Comparison of ENCODE assay signal across 2 cellular contexts in genomic region chr16:21664801-21665492, GRCh38.
TF ChIP-seq lines count a peak whose summit lies in the region.

No MANE protein-coding gene starts in this region.

TF ChIP-seq in HepG2, 621 proteins besides CTCF, POLR2A, EP300 and RAD21:
- TF ChIP-seq ZMYM3 (CRISPR knock-in tag; IDR thresholded peaks at IDR 0.05) (0 out of 2 replicates have a peak, but pooled peaks have one; percentile 39), ZNF512B (CRISPR knock-in tag; IDR thresholded peaks at IDR 0.05; ENCODE audit: borderline replicate concordance) (no peak), HMGA1 (CRISPR knock-in tag; conservative IDR thresholded peaks at IDR 0.05) (no peak), ZBTB1 (CRISPR knock-in tag; IDR thresholded peaks at IDR 0.05; ENCODE audit: borderline replicate concordance) (no peak), ZNF7 (CRISPR knock-in tag; IDR thresholded peaks at IDR 0.05) (no peak), ZNF674 (CRISPR knock-in tag; IDR thresholded peaks at IDR 0.05; ENCODE audit: low read depth) (no peak), PATZ1 (CRISPR knock-in tag; IDR thresholded peaks at IDR 0.05) (0 out of 2 replicates have a peak, but pooled peaks have one; percentile 14), FOXA1 (IDR thresholded peaks at IDR 0.05) (no peak), FOXA1 (CRISPR knock-in tag; IDR thresholded peaks at IDR 0.05) (0 out of 2 replicates have a peak, but pooled peaks have one; percentile 18), ZNF768 (CRISPR knock-in tag; IDR thresholded peaks at IDR 0.05) (peak; percentile 98), KDM1A (CRISPR knock-in tag; IDR thresholded peaks at IDR 0.05) (peak; percentile 47; the same call in 1 of the 2 replicates), ZNF30 (CRISPR knock-in tag; IDR thresholded peaks at IDR 0.05) (no peak)

TF ChIP-seq in K562, 482 proteins besides CTCF, POLR2A, EP300 and RAD21:
- TF ChIP-seq RBM25 (IDR thresholded peaks at IDR 0.05; ENCODE audit: low read depth, low read length, severe bottlenecking) (peak; percentile 42), BRD9 (IDR thresholded peaks at IDR 0.05; ENCODE audit: low read depth, partially characterized antibody) (peak; percentile 72), ZNF431 (CRISPR knock-in tag; IDR thresholded peaks at IDR 0.05) (no peak), ZNF174 (CRISPR knock-in tag; IDR thresholded peaks at IDR 0.05) (no peak), CBFA2T3 (IDR thresholded peaks at IDR 0.05) (peak; percentile 33; the same call in 1 of the 2 replicates), ZFP36 (IDR thresholded peaks at IDR 0.05; ENCODE audit: low read depth, low read length, partially characterized antibody) (peak; percentile 63)
- TF ChIP-seq, protein P1, sequence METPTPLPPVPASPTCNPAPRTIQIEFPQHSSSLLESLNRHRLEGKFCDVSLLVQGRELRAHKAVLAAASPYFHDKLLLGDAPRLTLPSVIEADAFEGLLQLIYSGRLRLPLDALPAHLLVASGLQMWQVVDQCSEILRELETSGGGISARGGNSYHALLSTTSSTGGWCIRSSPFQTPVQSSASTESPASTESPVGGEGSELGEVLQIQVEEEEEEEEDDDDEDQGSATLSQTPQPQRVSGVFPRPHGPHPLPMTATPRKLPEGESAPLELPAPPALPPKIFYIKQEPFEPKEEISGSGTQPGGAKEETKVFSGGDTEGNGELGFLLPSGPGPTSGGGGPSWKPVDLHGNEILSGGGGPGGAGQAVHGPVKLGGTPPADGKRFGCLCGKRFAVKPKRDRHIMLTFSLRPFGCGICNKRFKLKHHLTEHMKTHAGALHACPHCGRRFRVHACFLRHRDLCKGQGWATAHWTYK (CRISPR knock-in tag; IDR thresholded peaks at IDR 0.05) = no peak
